ENCODE assay signal across 8 cellular contexts in the genomic region with DNA sequence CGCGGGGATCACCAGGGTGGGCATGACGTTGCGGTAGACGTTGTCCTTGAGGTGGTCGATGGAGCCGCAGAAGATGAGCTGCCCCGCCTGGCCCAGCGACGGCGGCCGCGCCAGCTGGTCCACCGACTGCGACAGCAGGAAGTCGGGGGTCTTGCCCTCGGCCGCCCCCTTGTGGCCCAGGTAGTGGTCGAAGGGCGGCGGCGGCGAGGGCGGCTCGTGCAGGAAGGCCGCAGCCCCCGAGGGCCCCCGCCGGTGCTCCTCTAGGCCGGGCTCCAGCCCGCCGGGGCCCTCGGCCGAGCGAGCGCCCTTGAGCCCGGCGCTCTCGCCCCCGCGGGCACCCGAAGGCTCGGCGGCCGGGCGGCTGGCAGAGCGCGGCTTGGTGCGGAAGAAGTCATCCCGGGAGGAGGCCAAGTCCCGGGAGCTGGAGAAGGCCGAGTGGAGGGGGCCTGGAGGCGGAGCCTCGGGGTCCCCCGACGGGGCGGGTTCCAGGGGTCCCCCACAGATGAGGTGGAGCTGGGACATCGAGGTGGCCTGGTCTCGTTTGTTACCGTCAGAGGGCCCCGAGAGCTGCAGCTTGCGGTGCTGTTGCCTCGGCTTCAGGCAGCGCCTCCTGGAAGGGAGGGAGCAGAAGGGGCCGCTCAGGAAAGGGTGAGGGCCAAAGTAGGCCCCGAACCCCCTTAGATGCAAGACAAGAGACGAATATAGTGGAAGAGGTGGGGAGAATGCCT. TPM values are rescaled to one million over a fixed set of nuclear protein-coding genes. Genes with fewer than 3 reads are reported as not detected.
DNase-seq lines count a peak whose midpoint lies in the region; ATAC-seq and TF ChIP-seq lines count a peak whose summit lies in the region.

No MANE protein-coding gene starts in this region.

- H3K4me3 ChIP-seq in RWPE2 (ENCODE audit: severe bottlenecking) (peak overlapping the region; percentile 53), MM.1S (ENCODE audit: low read length) (no peak overlapping the region)

- peaks cover 4% of the 10 kb centered on the region for H3K27me3 Mint-ChIP-seq in CD4-positive, alpha-beta T cell
- no peaks in the 10 kb centered on the region for H3K27me3 Mint-ChIP-seq in activated naive CD8-positive, alpha-beta T cell treated with anti-CD3 and anti-CD28 coated beads, Interleukin-2, amount 50 U/mL, for 24 hours
- no peaks in the 10 kb centered on the region for H3K27me3 Mint-ChIP-seq in mesothelial cell of epicardium (ENCODE audit: low read depth)

- H3K9me3 Mint-ChIP-seq in CD4-positive, alpha-beta T cell = no peaks in the 10 kb centered on the region
- H3K9me3 Mint-ChIP-seq in activated naive CD8-positive, alpha-beta T cell treated with anti-CD3 and anti-CD28 coated beads, Interleukin-2, amount 50 U/mL, for 24 hours = no peaks in the 10 kb centered on the region
- no peaks in the 10 kb centered on the region for H3K9me3 Mint-ChIP-seq in mesothelial cell of epicardium

- no peak overlapping the region for H3K9ac ChIP-seq in MM.1S (ENCODE audit: low read length)

- ATAC-seq in CD4-positive, alpha-beta T cell (ENCODE audit: poor library complexity) = peak; percentile 35
- ATAC-seq in RWPE2 (ENCODE audit: low read depth) (no peak), GM18519 (IDR thresholded peaks at IDR 0.05; ENCODE audit: low FRiP score, unreplicated experiment) (no peak), GM21526 (IDR thresholded peaks at IDR 0.05; ENCODE audit: low FRiP score, unreplicated experiment) (no peak)
- no peak for ATAC-seq in activated naive CD8-positive, alpha-beta T cell treated with anti-CD3 and anti-CD28 coated beads, Interleukin-2, amount 50 U/mL, for 24 hours

- no peak overlapping the region for H3K27ac Mint-ChIP-seq in CD4-positive, alpha-beta T cell
- H3K27ac Mint-ChIP-seq in activated naive CD8-positive, alpha-beta T cell treated with anti-CD3 and anti-CD28 coated beads, Interleukin-2, amount 50 U/mL, for 24 hours = no peak overlapping the region
- no peak overlapping the region for H3K27ac Mint-ChIP-seq in mesothelial cell of epicardium

- H3K4me2 ChIP-seq in MM.1S (ENCODE audit: low read depth, low read length) = no peak overlapping the region

- peaks cover 17% of the 10 kb centered on the region for H3K4me1 Mint-ChIP-seq in CD4-positive, alpha-beta T cell (ENCODE audit: low read depth)
- peaks cover 2% of the 10 kb centered on the region for H3K4me1 Mint-ChIP-seq in activated naive CD8-positive, alpha-beta T cell treated with anti-CD3 and anti-CD28 coated beads, Interleukin-2, amount 50 U/mL, for 24 hours
- H3K4me1 Mint-ChIP-seq in mesothelial cell of epicardium = peaks cover 11% of the 10 kb centered on the region

- H3K27ac ChIP-seq in CD4-positive, alpha-beta T cell (ENCODE audit: low read depth, low read length) = no peak overlapping the region
- no peak overlapping the region for H3K27ac ChIP-seq in RWPE2 (ENCODE audit: poor library complexity, severe bottlenecking)
- no peak overlapping the region for H3K27ac ChIP-seq in MM.1S (ENCODE audit: low read length)

- H2AFZ ChIP-seq in MM.1S (ENCODE audit: low read length) = no peak overlapping the region

- H3K27me3 ChIP-seq in CD4-positive, alpha-beta T cell (ENCODE audit: control insufficient read depth, insufficient read depth, low read length) = no peaks in the 10 kb centered on the region
- no peaks in the 10 kb centered on the region for H3K27me3 ChIP-seq in RWPE2 (ENCODE audit: insufficient read depth, poor library complexity, severe bottlenecking)
- no peaks in the 10 kb centered on the region for H3K27me3 ChIP-seq in MM.1S (replicated peaks; ENCODE audit: insufficient read depth, low read length)

- peak overlapping the region; percentile 75 for H3K4me3 Mint-ChIP-seq in CD4-positive, alpha-beta T cell
- peak overlapping the region; percentile 52 for H3K4me3 Mint-ChIP-seq in activated naive CD8-positive, alpha-beta T cell treated with anti-CD3 and anti-CD28 coated beads, Interleukin-2, amount 50 U/mL, for 24 hours
- peak overlapping the region; percentile 63 for H3K4me3 Mint-ChIP-seq in mesothelial cell of epicardium

- no peak for TF ChIP-seq CTCF in CD4-positive, alpha-beta T cell (IDR thresholded peaks at IDR 0.05)
- peak; percentile 73 for TF ChIP-seq CTCF in RWPE2 (IDR thresholded peaks at IDR 0.05; ENCODE audit: poor library complexity, severe bottlenecking)
- peak; percentile 74 for TF ChIP-seq CTCF in mesothelial cell of epicardium (IDR thresholded peaks at IDR 0.05; ENCODE audit: unreplicated experiment)
- TF ChIP-seq CTCF in MM.1S (IDR thresholded peaks at IDR 0.05; ENCODE audit: low read length) = no peak

- H4K20me1 ChIP-seq in MM.1S (ENCODE audit: insufficient read depth, low read length) = no peaks in the 10 kb centered on the region

- no peaks in the 10 kb centered on the region for H3K9me3 ChIP-seq in CD4-positive, alpha-beta T cell (ENCODE audit: control insufficient read depth, low read length)
- no peaks in the 10 kb centered on the region for H3K9me3 ChIP-seq in RWPE2 (ENCODE audit: severe bottlenecking)
- H3K9me3 ChIP-seq in MM.1S (replicated peaks; ENCODE audit: insufficient read depth, low read length) = no peaks in the 10 kb centered on the region

- H3K36me3 Mint-ChIP-seq in CD4-positive, alpha-beta T cell (ENCODE audit: low read depth) = no peaks in the 10 kb centered on the region
- H3K36me3 Mint-ChIP-seq in activated naive CD8-positive, alpha-beta T cell treated with anti-CD3 and anti-CD28 coated beads, Interleukin-2, amount 50 U/mL, for 24 hours (ENCODE audit: low read depth) = no peaks in the 10 kb centered on the region
- peaks cover 8% of the 10 kb centered on the region for H3K36me3 Mint-ChIP-seq in mesothelial cell of epicardium

- CTCF ChIA-PET in CD4-positive, alpha-beta T cell (lab: Charles Lee) = interaction anchor here (0.6 to 2.8 kb wide), 8 partner anchors 9 to 411 kb away, joined by 3 to 17 read pairs (median 6); partner anchors contain the start of genes FAM171A2, GRN and TMUB2

- H3K4me1 ChIP-seq in RWPE2 (ENCODE audit: insufficient read depth, poor library complexity, severe bottlenecking) (no peaks in the 10 kb centered on the region), MM.1S (ENCODE audit: low read length) (peaks cover 11% of the 10 kb centered on the region)

- POLR2A ChIA-PET in CD4-positive, alpha-beta T cell (lab: Charles Lee) = interaction anchor here (1.0 to 4.6 kb wide), 8 partner anchors 8 to 168 kb away, joined by 3 to 38 read pairs (median 8); partner anchors contain the start of genes FAM171A2, GRN, SLC25A39 and TMUB2

- H3F3A ChIP-seq in MM.1S (ENCODE audit: insufficient read depth, low read length) = peaks cover 6% of the 10 kb centered on the region

- DNase-seq in CD4-positive, alpha-beta T cell = peak in 9 of 10 experiments; percentile 42 to 69 (median 53)
- DNase-seq in RWPE2 (ENCODE audit: low spot score) (no peak), mesothelial cell of epicardium (ENCODE audit: low spot score in 2 of 2, unreplicated experiment in 2 of 2) (peak; percentile 67 to 80), NCI-H1436 (lab: John Stamatoyannopoulos, UW) (no peak), MM.1S (no peak)
- peak; percentile 75 for DNase-seq in activated naive CD8-positive, alpha-beta T cell treated with anti-CD3 and anti-CD28 coated beads, Interleukin-2, amount 50 U/mL, for 24 hours

- intact Hi-C loops in CD4-positive, alpha-beta T cell (cut with DNase I, micrococcal nuclease) = no loop called here

- no peaks in the 10 kb centered on the region for H3K79me2 ChIP-seq in MM.1S (ENCODE audit: low read length)

- H3K36me3 ChIP-seq in RWPE2 (ENCODE audit: low read depth) (peaks cover 21% of the 10 kb centered on the region; the same call in 1 of the 2 replicates), MM.1S (replicated peaks; ENCODE audit: insufficient read depth, low read length) (no peaks in the 10 kb centered on the region)

- no peaks in the 10 kb centered on the region for H3K9me2 ChIP-seq in MM.1S (replicated peaks; ENCODE audit: insufficient read depth, low read length)

RNA-seq across cellular contexts. Expression of gene FAM171A2, which starts 8.9 kb away (rescaled TPM):
- total RNA-seq in CD4-positive, alpha-beta T cell = under 1 TPM; 0.08 to 0.19 TPM
- total RNA-seq in mesothelial cell of epicardium = 58.0 to 64.7 TPM (median 60.7 TPM) in 3 replicates

RNA-seq across cellular contexts. Expression of gene GRN, which starts 9.6 kb away (rescaled TPM):
- 10 to 100 TPM; 15.3 to 16.1 TPM for total RNA-seq in CD4-positive, alpha-beta T cell
- total RNA-seq in mesothelial cell of epicardium = 128 to 144 TPM (median 137 TPM) in 3 replicates

RNA-seq across cellular contexts. Expression of gene SLC25A39, which starts 30.1 kb away (rescaled TPM):
- 10 to 100 TPM; 55.5 to 65.5 TPM for total RNA-seq in CD4-positive, alpha-beta T cell
- total RNA-seq in mesothelial cell of epicardium = 106 to 113 TPM (median 112 TPM) in 3 replicates

RNA-seq across cellular contexts. Expression of gene ITGA2B, which starts 34.7 kb away (rescaled TPM):
- under 1 TPM; 0.85 to 0.87 TPM for total RNA-seq in CD4-positive, alpha-beta T cell
- 12.2 to 15.9 TPM (median 13.6 TPM) in 3 replicates for total RNA-seq in mesothelial cell of epicardium

RNA-seq across cellular contexts. Expression of gene RUNDC3A, which starts 46.3 kb away (rescaled TPM):
- total RNA-seq in CD4-positive, alpha-beta T cell = not detected
- 0.34 to 0.60 TPM (median 0.53 TPM) in 3 replicates for total RNA-seq in mesothelial cell of epicardium

Comparison
In these comparisons a context has a peak if more than half of its experiments do, and no peak if none do; other contexts are left out.
1. DNase-seq: peak in CD4-positive, alpha-beta T cell (9 of 10), activated naive CD8-positive, alpha-beta T cell treated with anti-CD3 and anti-CD28 coated beads, Interleukin-2, amount 50 U/mL, for 24 hours (single experiment) and mesothelial cell of epicardium (2 of 2); none in RWPE2 (single experiment), NCI-H1436 (single experiment) and MM.1S (single experiment).
2. CTCF ChIP-seq: peak in RWPE2 (single experiment) and mesothelial cell of epicardium (single experiment); none in CD4-positive, alpha-beta T cell (single experiment) and MM.1S (single experiment).
3. RNA of gene FAM171A2, which starts 8.9 kb away (total RNA-seq): 58.0 to 64.7 TPM in mesothelial cell of epicardium; 0.08 to 0.19 TPM in CD4-positive, alpha-beta T cell; every median in the first group is over 10 times any median in the second.
4. Peak in every context shown above with its lines, with median percentiles within 50 percentile points of each other: H3K4me3 Mint-ChIP-seq.